In the genomic region with DNA sequence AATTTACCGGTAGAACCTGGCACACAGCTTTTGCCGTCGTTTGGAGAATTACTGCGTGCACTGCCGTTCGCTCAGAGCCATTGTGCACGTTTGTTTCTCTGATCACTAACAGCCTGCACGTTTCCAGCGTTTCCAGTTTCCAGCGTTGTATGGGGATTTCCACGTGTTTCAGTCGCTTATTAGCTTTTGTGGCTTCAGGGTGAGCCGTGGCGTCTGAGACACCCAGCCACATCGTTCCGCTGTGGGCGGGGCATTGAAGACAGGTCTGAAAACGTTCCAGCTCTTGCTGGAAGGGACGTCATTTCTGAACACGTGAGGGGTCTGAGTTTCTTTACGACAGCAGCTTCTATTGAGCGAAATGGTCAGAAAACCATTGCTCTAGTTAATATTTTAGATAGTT, we compare ENCODE assay signal across 19 cellular contexts.
DNase-seq lines count a peak whose midpoint lies in the region; ATAC-seq, FAIRE-seq and TF ChIP-seq lines count a peak whose summit lies in the region.
"Had no signal": no experiment of that assay in that cellular context is flagged by ENCODE, and none has a peak within 500 bp of the region (broad histone marks: within the 10 kb centered on the region; RNA-seq: fewer than 3 reads in every experiment).

No MANE protein-coding gene starts in this region.

- POLR2A ChIA-PET in K562 (lab: Yijun Ruan, JAX): no interaction called here

- H3K9me3 Mint-ChIP-seq in T-helper 2 cell treated with Interferon-gamma antibody and Interleukin-4, amounts not matched to agents 5 μg/mL and 100 μg/mL, for 36 hours: peaks cover 21% of the 10 kb centered on the region

- CTCF ChIA-PET in K562 (lab: Yijun Ruan, JAX; ENCODE audit: low intra/inter-chr PET ratio): no interaction called here

- in situ Hi-C loops in K562 (cut with MboI): no loop called here

- peaks cover 19% of the 10 kb centered on the region for H3K36me3 Mint-ChIP-seq in T-helper 2 cell treated with Interferon-gamma antibody and Interleukin-4, amounts not matched to agents 5 μg/mL and 100 μg/mL, for 36 hours (ENCODE audit: low read depth)

- no peak overlapping the region for H2AFZ ChIP-seq in K562 (ENCODE audit: low read depth, low read length)

- no peaks in the 10 kb centered on the region for H3K27me3 ChIP-seq in right atrium auricular region
- peaks cover 38% of the 10 kb centered on the region for H3K27me3 ChIP-seq in left ventricle myocardium inferior (ENCODE audit: low read depth)
- peaks cover 34 to 68% of the 10 kb centered on the region in 2 experiments; a peak in 4 of 5 replicates for H3K27me3 ChIP-seq in K562 (ENCODE audit: control insufficient read depth in 2 of 2, insufficient read depth in 2 of 2, low read length in 2 of 2)

- no peak overlapping the region for H3K4me3 Mint-ChIP-seq in T-helper 2 cell treated with Interferon-gamma antibody and Interleukin-4, amounts not matched to agents 5 μg/mL and 100 μg/mL, for 36 hours

- H3K27me3 Mint-ChIP-seq in T-helper 2 cell treated with Interferon-gamma antibody and Interleukin-4, amounts not matched to agents 5 μg/mL and 100 μg/mL, for 36 hours (ENCODE audit: low read depth): peaks cover 6% of the 10 kb centered on the region

- peaks cover 24% of the 10 kb centered on the region for H3K4me1 Mint-ChIP-seq in T-helper 2 cell treated with Interferon-gamma antibody and Interleukin-4, amounts not matched to agents 5 μg/mL and 100 μg/mL, for 36 hours (ENCODE audit: low read depth)

- TF ChIP-seq EP300 in K562 (IDR thresholded peaks at IDR 0.05; ENCODE audit: low read length): no peak

- DNase-seq in right atrium auricular region (ENCODE audit: low spot score) (peak; percentile 2), left ventricle myocardium inferior (no peak), K562 (ENCODE audit: extremely low read depth in 1 of 4, low spot score in 3 of 4) (no peak)
- DNase-seq in T-helper 2 cell treated with Interferon-gamma antibody and Interleukin-4, amounts not matched to agents 5 μg/mL and 100 μg/mL, for 36 hours (ENCODE audit: low spot score): no peak
- DNase-seq in stimulated activated CD8-positive, alpha-beta memory T cell treated with anti-CD3 and anti-CD28 coated beads, Interleukin-4, amount 100 ng/mL, for 48 hours: peak; percentile 43
- DNase-seq: amygdala, caudate nucleus, Kasumi-1, left ventricle myocardium superior, NCI-H1092, NCI-H510A treated with DMSO at 0.1 percent for 48 hours, occipital lobe had no signal

- no peak for TF ChIP-seq RAD21 in K562 (CRISPR knock-in tag; conservative IDR thresholded peaks at IDR 0.05 in 1 of 2, IDR thresholded peaks at IDR 0.05 in 1 of 2)

- no peaks in the 10 kb centered on the region for H3K9me1 ChIP-seq in K562 (ENCODE audit: control insufficient read depth, insufficient read depth, low read length)

- TF ChIP-seq CTCF in right atrium auricular region (IDR thresholded peaks at IDR 0.05) (no peak), left ventricle myocardium inferior (IDR thresholded peaks at IDR 0.05; ENCODE audit: borderline replicate concordance) (no peak), K562 (IDR thresholded peaks at IDR 0.05 in 2 of 3, conservative IDR thresholded peaks at IDR 0.05 in 1 of 3; ENCODE audit: insufficient read depth in 2 of 3, low read depth in 1 of 3, low read length in 3 of 3) (no peak)

- intact Hi-C loops in left ventricle myocardium inferior (cut with micrococcal nuclease) (no loop called here), K562 (cut with micrococcal nuclease) (no loop called here)

- ATAC-seq in K562 (peak; percentile 33; the same call in 2 of the 3 replicates), GM19467 (IDR thresholded peaks at IDR 0.05; ENCODE audit: unreplicated experiment) (no peak), HG03097 (IDR thresholded peaks at IDR 0.05; ENCODE audit: low FRiP score, unreplicated experiment) (no peak), HG02763 (IDR thresholded peaks at IDR 0.05; ENCODE audit: unreplicated experiment) (no peak)
- ATAC-seq: left ventricle myocardium superior, sciatic nerve had no signal

- H3K27ac ChIP-seq in right atrium auricular region (no peak overlapping the region), left ventricle myocardium inferior (replicated peaks) (no peak overlapping the region), K562 (ENCODE audit: extremely low read depth, low read depth, low read length) (no peak overlapping the region)

- H3K4me3 ChIP-seq in right atrium auricular region: no peak overlapping the region
- no peak overlapping the region for H3K4me3 ChIP-seq in left ventricle myocardium inferior
- H3K4me3 ChIP-seq in K562: no peak overlapping the region

- H3K9me3 ChIP-seq in right atrium auricular region: peaks cover 0 to 10% of the 10 kb centered on the region in 2 donors
- peaks cover 25% of the 10 kb centered on the region for H3K9me3 ChIP-seq in left ventricle myocardium inferior (replicated peaks)
- no peaks in the 10 kb centered on the region for H3K9me3 ChIP-seq in K562 (replicated peaks; ENCODE audit: control insufficient read depth, insufficient read depth, low read depth, low read length)

- peak overlapping the region; percentile 55 for H3K27ac Mint-ChIP-seq in T-helper 2 cell treated with Interferon-gamma antibody and Interleukin-4, amounts not matched to agents 5 μg/mL and 100 μg/mL, for 36 hours

- TF ChIP-seq POLR2A in K562 (conservative IDR thresholded peaks at IDR 0.05): no peak

- no peaks in the 10 kb centered on the region for H3K79me2 ChIP-seq in K562 (ENCODE audit: control insufficient read depth, insufficient read depth, low read length)

- H3K36me3 ChIP-seq in right atrium auricular region: no peaks in the 10 kb centered on the region
- H3K36me3 ChIP-seq in left ventricle myocardium inferior: no peaks in the 10 kb centered on the region
- no peaks in the 10 kb centered on the region for H3K36me3 ChIP-seq in K562 (ENCODE audit: control insufficient read depth, insufficient read depth, low read length)

- BruUV-seq in K562 (replicated peaks; lab: Mats Ljungman, UMichigan): no TSS peak

- peaks cover 5% of the 10 kb centered on the region; the same call in 1 of the 2 replicates for H4K20me1 ChIP-seq in K562 (replicated peaks; ENCODE audit: control insufficient read depth, insufficient read depth, low read length)

- 6% methylated on average over 22 of the region's 22 CpGs for WGBS in K562 (ENCODE audit: insufficient coverage, low coverage, missing lambda C conversion rate)

- H3K4me2 ChIP-seq in K562 (ENCODE audit: insufficient read depth, low read length): no peak overlapping the region

- H3K9ac ChIP-seq in K562 (ENCODE audit: insufficient read depth in 1 of 2, low read depth in 2 of 2, low read length in 2 of 2): no peak overlapping the region

- H3K4me1 ChIP-seq in right atrium auricular region (no peaks in the 10 kb centered on the region), left ventricle myocardium inferior (peaks cover 5% of the 10 kb centered on the region), K562 (replicated peaks in 1 of 2; ENCODE audit: control insufficient read depth in 2 of 2, insufficient read depth in 2 of 2, low read length in 2 of 2) (peaks cover 0 to 9% of the 10 kb centered on the region in 2 experiments; a peak in 1 of 5 replicates)

- no peak for FAIRE-seq in K562 (lab: Jason Lieb, UNC)
- FAIRE-seq: D721Med, GM12892, HTR-8/SVneo had no signal

TF ChIP-seq in K562, 482 proteins besides CTCF, POLR2A, EP300 and RAD21:
- TF ChIP-seq GATAD2B (IDR thresholded peaks at IDR 0.05; ENCODE audit: borderline replicate concordance) (no peak), RAD51 (IDR thresholded peaks at IDR 0.05; ENCODE audit: borderline replicate concordance, low read depth) (peak; percentile 10; the same call in 1 of the 2 replicates), HDAC2 (IDR thresholded peaks at IDR 0.05) (no peak)

Comparison
In these comparisons a context has a peak if more than half of its experiments do, and no peak if none do; other contexts are left out.
1. DNase-seq: peak in right atrium auricular region (single experiment) and stimulated activated CD8-positive, alpha-beta memory T cell treated with anti-CD3 and anti-CD28 coated beads, Interleukin-4, amount 100 ng/mL, for 48 hours (single experiment); none in left ventricle myocardium inferior (single experiment), T-helper 2 cell treated with Interferon-gamma antibody and Interleukin-4, amounts not matched to agents 5 μg/mL and 100 μg/mL, for 36 hours (single experiment) and K562 (0 of 4).